22 cellular contexts compared by ENCODE assay signal in genomic region chr1:188769936-188770335, GRCh38.
DNase-seq lines count a peak whose midpoint lies in the region; ATAC-seq, FAIRE-seq and TF ChIP-seq lines count a peak whose summit lies in the region.
"Had no signal": no experiment of that assay in that cellular context is flagged by ENCODE, and none has a peak within 500 bp of the region (broad histone marks: within the 10 kb centered on the region; RNA-seq: fewer than 3 reads in every experiment).

No MANE protein-coding gene starts in this region.

- BruUV-seq in PC-3 (replicated peaks; lab: Mats Ljungman, UMichigan), result no TSS peak

- H3K4me2 ChIP-seq in PC-3 (ENCODE audit: low read length), result no peak overlapping the region

- H3K9me2 ChIP-seq in PC-3 (replicated peaks; ENCODE audit: low read length), result no peaks in the 10 kb centered on the region

- intact Hi-C loops in PC-3 (cut with micrococcal nuclease), result loop anchor here (10.0 kb wide), 1 partner anchor 285 kb away; no protein-coding TSS in a partner anchor

- H3K4me3 ChIP-seq in PC-3 (ENCODE audit: low read length), result no peak overlapping the region

- no peaks in the 10 kb centered on the region for H3K36me3 ChIP-seq in PC-3 (ENCODE audit: low read depth, low read length)
- H3K36me3 ChIP-seq: BE2C had no signal

- no peaks in the 10 kb centered on the region; the same call in 1 of the 2 replicates for H3K4me1 ChIP-seq in PC-3 (ENCODE audit: insufficient read depth, low read length)

- H3K79me2 ChIP-seq in PC-3 (ENCODE audit: low read length), result no peaks in the 10 kb centered on the region

- H3K9ac ChIP-seq in PC-3 (ENCODE audit: low read length), result no peak overlapping the region

- no peak for ATAC-seq in PC-3
- no peak for ATAC-seq in HG02885 (IDR thresholded peaks at IDR 0.05; ENCODE audit: poor library complexity, unreplicated experiment)
- ATAC-seq: HCT116 had no signal

- no peaks in the 10 kb centered on the region for H3F3A ChIP-seq in PC-3 (ENCODE audit: low read length, unreplicated experiment)

- H3K9me3 ChIP-seq in PC-3 (ENCODE audit: low read length), result no peaks in the 10 kb centered on the region
- H3K9me3 ChIP-seq: BE2C had no signal

- DNase-seq in D721Med (ENCODE audit: insufficient read length, low spot score) (no peak), DMS53 (lab: John Stamatoyannopoulos, UW) (peak; percentile 66), PC-3 (peak; percentile 14), epithelial cell of prostate (ENCODE audit: low read depth, low spot score) (peak; percentile 10), SK-N-DZ (ENCODE audit: low spot score) (no peak), NCI-H226 (no peak)
- DNase-seq: ACHN; BE2C; C1 segment of cervical spinal cord; CD4-positive, CD25-positive, alpha-beta regulatory T cell; CD8-positive, alpha-beta memory T cell; COR-L47; DMS79 treated with DMSO at 0.1 percent for 48 hours; GF-D8; GOT3; H7; HFFc6; IMR-90 had no signal

- TF ChIP-seq CTCF in D721Med (IDR thresholded peaks at IDR 0.05; ENCODE audit: insufficient read depth, missing control alignments) (no peak), PC-3 (conservative IDR thresholded peaks at IDR 0.05; ENCODE audit: low read depth, low read length) (no peak)

- no peaks in the 10 kb centered on the region for H4K20me1 ChIP-seq in PC-3 (ENCODE audit: low read length)

- POLR2A ChIA-PET in PC-3 (lab: Charles Lee; ENCODE audit: unreplicated experiment), result no interaction called here

- peak; percentile 55 for FAIRE-seq in D721Med (lab: Jason Lieb, UNC)
- FAIRE-seq: A204.1, HTR-8/SVneo had no signal

- H2AFZ ChIP-seq in PC-3 (ENCODE audit: low read length), result no peak overlapping the region

- H3K27me3 ChIP-seq in PC-3 (ENCODE audit: low read length), result no peaks in the 10 kb centered on the region
- H3K27me3 ChIP-seq: BE2C had no signal

- no peak overlapping the region for H3K27ac ChIP-seq in PC-3 (ENCODE audit: low read length)
- no peak overlapping the region for H3K27ac ChIP-seq in epithelial cell of prostate

- CTCF ChIA-PET in PC-3 (lab: Charles Lee), result no interaction called here

Comparison
In these comparisons a context has a peak if more than half of its experiments do, and no peak if none do; other contexts are left out.
1. DNase-seq: peak in DMS53 (single experiment), PC-3 (single experiment) and epithelial cell of prostate (single experiment); none in D721Med (single experiment), SK-N-DZ (single experiment) and NCI-H226 (single experiment).